Comparison of ENCODE assay signal across 24 cellular contexts in genomic region chr17:47803751-47804150, GRCh38. TPM values are rescaled to one million over a fixed set of nuclear protein-coding genes. Genes with fewer than 3 reads are reported as not detected.
"Had no signal": no experiment of that assay in that cellular context is flagged by ENCODE, and none has a peak within 500 bp of the region (broad histone marks: within the 10 kb centered on the region; RNA-seq: fewer than 3 reads in every experiment).

No MANE protein-coding gene starts in this region.

- H3K4me1 ChIP-seq: adrenal gland, ascending aorta, esophagus muscularis mucosa, right lobe of liver, testis had no signal

- H3K27ac ChIP-seq: adrenal gland, ascending aorta, brain microvascular endothelial cell, esophagus muscularis mucosa, pancreas, right lobe of liver, testis had no signal

- H3K4me3 ChIP-seq: adrenal gland, ascending aorta, esophagus muscularis mucosa, pancreas, right lobe of liver, testis had no signal

- ATAC-seq: activated CD4-positive, alpha-beta T cell treated with anti-CD3 and anti-CD28 coated beads for 36 hours; effector memory CD8-positive, alpha-beta T cell; left ventricle myocardium superior; pancreas; right lobe of liver; stimulated activated effector memory CD8-positive, alpha-beta T cell treated with anti-CD3 and anti-CD28 coated beads, Interleukin-12 subunit alpha, Interleukin-12 subunit beta, amount 100 ng/mL, for 72 hours had no signal

- H3K27me3 ChIP-seq: ascending aorta, pancreas, right lobe of liver, testis had no signal

- H3K36me3 ChIP-seq: right lobe of liver had no signal

- DNase-seq: activated B cell treated with CpG ODN at 0.5 μM for 24 hours; activated CD4-positive, alpha-beta T cell treated with anti-CD3 and anti-CD28 coated beads for 36 hours; activated CD4-positive, alpha-beta T cell treated with anti-CD3 and anti-CD28 coated beads, Interleukin-2, amount 50 U/mL, for 4 hours; activated gamma-delta T cell treated with Interleukin-2 at 50 U/mL for 16 hours; adrenal gland; brain microvascular endothelial cell; caudate nucleus; effector memory CD8-positive, alpha-beta T cell; glutamatergic neuron; hippocampal formation; left ventricle myocardium superior; mammary epithelial cell; pancreas; small intestine; stimulated activated CD4-positive, alpha-beta T cell treated with anti-CD3 and anti-CD28 coated beads, Interleukin-2, amount 100 ng/mL, for 24 hours; T-helper 9 cell; testis; trophoblast cell had no signal

- H3K9me3 ChIP-seq: adrenal gland, ascending aorta, esophagus muscularis mucosa, pancreas, right lobe of liver, testis had no signal

- FAIRE-seq: frontal cortex, pancreas, small intestine had no signal

RNA-seq across cellular contexts. Expression of gene LRRC46, which starts 27.7 kb away (rescaled TPM):
- total RNA-seq: ascending aorta, frontal cortex, left ventricle myocardium superior, mononuclear cell had no signal

RNA-seq across cellular contexts. Expression of gene SP6, which starts 47.2 kb away (rescaled TPM):
- total RNA-seq: frontal cortex had no signal
